23 cellular contexts compared by ENCODE assay signal in the genomic region with DNA sequence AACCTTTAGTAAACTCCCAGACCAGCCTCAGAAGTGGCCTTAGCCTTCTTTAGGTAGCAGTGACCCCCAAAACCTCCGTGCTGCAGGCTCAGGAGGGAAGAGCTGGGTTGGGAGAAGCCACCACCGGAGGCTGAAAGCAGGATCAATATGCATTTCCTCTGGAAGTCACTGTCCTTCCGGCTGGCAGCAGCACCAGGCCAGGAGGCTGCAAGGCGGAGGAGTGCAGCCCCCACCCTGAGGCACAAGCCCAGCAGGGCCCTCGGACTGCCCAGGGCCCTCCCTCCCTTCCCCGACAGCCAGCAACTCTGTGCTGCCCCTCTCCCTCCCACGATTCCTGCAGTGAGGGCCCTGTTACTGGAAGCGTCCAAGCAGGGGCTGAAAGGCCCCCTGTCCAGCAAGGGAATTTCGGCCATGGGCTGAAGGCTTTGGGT. TPM values are rescaled to one million over a fixed set of nuclear protein-coding genes. Genes with fewer than 3 reads are reported as not detected.
DNase-seq lines count a peak whose midpoint lies in the region; ATAC-seq and TF ChIP-seq lines count a peak whose summit lies in the region.
"Had no signal": no experiment of that assay in that cellular context is flagged by ENCODE, and none has a peak within 500 bp of the region (broad histone marks: within the 10 kb centered on the region; RNA-seq: fewer than 3 reads in every experiment).

No MANE protein-coding gene starts in this region.

- no peak for ATAC-seq in IMR-90 (ENCODE audit: low read depth)
- no peak for ATAC-seq in GM18502 (IDR thresholded peaks at IDR 0.05; ENCODE audit: poor library complexity, unreplicated experiment)
- no peak for ATAC-seq in stimulated activated naive CD8-positive, alpha-beta T cell treated with anti-CD3 and anti-CD28 coated beads, Interleukin-15, amount 100 ng/mL, for 72 hours
- ATAC-seq: pancreas had no signal

- H3K9ac ChIP-seq in IMR-90 (ENCODE audit: low read depth, low read length) (no peak overlapping the region), iPS-20b (ENCODE audit: low read depth, low read length) (peak overlapping the region; percentile 61; the same call in 1 of the 2 replicates)

- H3K36me3 Mint-ChIP-seq in CD14-positive monocyte: peaks cover 37 to 47% of the 10 kb centered on the region in 2 donors

- no peak for TF ChIP-seq CTCF in CD14-positive monocyte (IDR thresholded peaks at IDR 0.05)
- TF ChIP-seq CTCF in IMR-90 (conservative IDR thresholded peaks at IDR 0.05; ENCODE audit: low read depth, low read length): no peak

- H2BK20ac ChIP-seq in IMR-90 (ENCODE audit: low read depth, low read length): no peak overlapping the region

- TF ChIP-seq POLR2A in IMR-90 (IDR thresholded peaks at IDR 0.05; ENCODE audit: low read depth, low read length): no peak

- no peak overlapping the region for H2BK120ac ChIP-seq in IMR-90 (ENCODE audit: low read depth, low read length)

- H3K9me3 Mint-ChIP-seq in CD14-positive monocyte: no peaks in the 10 kb centered on the region
- H3K9me3 Mint-ChIP-seq in stimulated activated naive CD8-positive, alpha-beta T cell treated with anti-CD3 and anti-CD28 coated beads, Interleukin-15, amount 100 ng/mL, for 72 hours: no peaks in the 10 kb centered on the region

- peak overlapping the region; percentile 32 for H2AFZ ChIP-seq in IMR-90 (replicated peaks; ENCODE audit: low read length, poor library complexity)

- in situ Hi-C loops in IMR-90 (cut with MboI; ENCODE audit: low sequenced_read_pairs): no loop called here

- H3K18ac ChIP-seq in IMR-90 (ENCODE audit: low read depth, low read length): no peak overlapping the region

- no peak overlapping the region for H2AK9ac ChIP-seq in IMR-90 (replicated peaks; ENCODE audit: low read depth, low read length, poor library complexity)

- H4K8ac ChIP-seq in IMR-90 (ENCODE audit: low read depth in 2 of 2, low read length in 2 of 2): no peak overlapping the region

- H4K5ac ChIP-seq in IMR-90 (ENCODE audit: low read depth, low read length): no peak overlapping the region

- H3K27me3 ChIP-seq in IMR-90 (ENCODE audit: control insufficient read depth, insufficient read depth, low read length) (peaks cover 54% of the 10 kb centered on the region), iPS-20b (ENCODE audit: insufficient read depth, low read length) (peaks cover 26% of the 10 kb centered on the region)
- H3K27me3 ChIP-seq: pancreas had no signal

- H3K4me1 ChIP-seq in IMR-90 (ENCODE audit: control insufficient read depth, insufficient read depth, low read length): no peaks in the 10 kb centered on the region
- peaks cover 24% of the 10 kb centered on the region for H3K4me1 ChIP-seq in iPS-20b (ENCODE audit: insufficient read depth, low read length)
- H3K4me1 ChIP-seq: pancreas had no signal

- H3K27ac ChIP-seq in IMR-90 (ENCODE audit: insufficient read depth, low read length): no peak overlapping the region
- peak overlapping the region; percentile 73 for H3K27ac ChIP-seq in iPS-20b (ENCODE audit: low read length)
- H3K27ac ChIP-seq: esophagus muscularis mucosa, pancreas, WERI-Rb-1 had no signal

- H3K9me1 ChIP-seq in IMR-90 (ENCODE audit: insufficient read depth, low read length): no peaks in the 10 kb centered on the region

- H3K36me3 ChIP-seq in IMR-90 (ENCODE audit: control insufficient read depth, insufficient read depth, low read length): no peaks in the 10 kb centered on the region
- no peaks in the 10 kb centered on the region for H3K36me3 ChIP-seq in iPS-20b (ENCODE audit: insufficient read depth, low read depth, low read length)
- H3K36me3 ChIP-seq: pancreas, WERI-Rb-1 had no signal

- H3K27ac Mint-ChIP-seq in CD14-positive monocyte: no peak overlapping the region
- H3K27ac Mint-ChIP-seq in stimulated activated naive CD8-positive, alpha-beta T cell treated with anti-CD3 and anti-CD28 coated beads, Interleukin-15, amount 100 ng/mL, for 72 hours: no peak overlapping the region

- BruUV-seq in IMR-90 (replicated peaks; lab: Mats Ljungman, UMichigan): no TSS peak

- dilution Hi-C loops in IMR-90 (cut with HindIII; ENCODE audit: low sequenced_read_pairs, unreplicated experiment): no loop called here

- H3K14ac ChIP-seq in IMR-90 (replicated peaks; ENCODE audit: low read depth, low read length): no peak overlapping the region

- H4K91ac ChIP-seq in IMR-90 (ENCODE audit: insufficient read depth, low read depth, low read length): no peak overlapping the region

- no peak overlapping the region for H3K23ac ChIP-seq in IMR-90 (ENCODE audit: low read depth, low read length)

- no peak overlapping the region for H3K56ac ChIP-seq in IMR-90 (ENCODE audit: extremely low read depth, insufficient read depth, low read length)

- H3K9me3 ChIP-seq in IMR-90 (ENCODE audit: control insufficient read depth, insufficient read depth, low read length) (no peaks in the 10 kb centered on the region), iPS-20b (ENCODE audit: insufficient read depth, low read depth, low read length) (no peaks in the 10 kb centered on the region)
- H3K9me3 ChIP-seq: esophagus muscularis mucosa, pancreas had no signal

- TF ChIP-seq RAD21 in IMR-90 (IDR thresholded peaks at IDR 0.05; ENCODE audit: low read length): no peak

- no peak overlapping the region for H2BK15ac ChIP-seq in IMR-90 (ENCODE audit: low read depth, low read length)

- H3K4me3 ChIP-seq in IMR-90 (ENCODE audit: insufficient read depth, low read depth, low read length) (no peak overlapping the region), iPS-20b (ENCODE audit: low read length) (no peak overlapping the region; the same call in 1 of the 2 replicates)
- H3K4me3 ChIP-seq: esophagus muscularis mucosa, pancreas had no signal

- intact Hi-C loops in CD14-positive monocyte (cut with micrococcal nuclease): no loop called here
- intact Hi-C loops in IMR-90 (cut with micrococcal nuclease): no loop called here

- H3K4me2 ChIP-seq in IMR-90 (ENCODE audit: low read depth, low read length): no peak overlapping the region

- peaks cover 24% of the 10 kb centered on the region for H3K4me1 Mint-ChIP-seq in CD14-positive monocyte
- H3K4me1 Mint-ChIP-seq in stimulated activated naive CD8-positive, alpha-beta T cell treated with anti-CD3 and anti-CD28 coated beads, Interleukin-15, amount 100 ng/mL, for 72 hours: peaks cover 30% of the 10 kb centered on the region

- H4K20me1 ChIP-seq in IMR-90 (ENCODE audit: insufficient read depth, low read length): no peaks in the 10 kb centered on the region

- no CpG with 5 or more reads among the region's 9 CpGs for WGBS in IMR-90 (ENCODE audit: extremely low coverage in 2 of 2, insufficient read length in 1 of 2), 2 experiments

- CTCF ChIA-PET in IMR-90 (lab: Yijun Ruan, JAX): no interaction called here

- H3K79me1 ChIP-seq in IMR-90 (ENCODE audit: low read depth in 1 of 2, low read length in 2 of 2): no peaks in the 10 kb centered on the region

- no peak overlapping the region for H2AK5ac ChIP-seq in IMR-90 (ENCODE audit: low read depth, low read length)

- no peak overlapping the region for H2BK5ac ChIP-seq in IMR-90 (ENCODE audit: low read depth, low read length, poor library complexity, severe bottlenecking)

- POLR2A ChIA-PET in IMR-90 (lab: Charles Lee; ENCODE audit: unreplicated experiment): no interaction called here

- DNase-seq in CD14-positive monocyte (ENCODE audit: low spot score) (peak; percentile 43), IMR-90 (no peak), retina (peak; percentile 64), DMS114 treated with DMSO at 0.1 percent for 48 hours (lab: John Stamatoyannopoulos, UW; ENCODE audit: unreplicated experiment) (no peak)
- no peak for DNase-seq in stimulated activated naive CD8-positive, alpha-beta T cell treated with anti-CD3 and anti-CD28 coated beads, Interleukin-15, amount 100 ng/mL, for 72 hours
- DNase-seq: activated CD4-positive, alpha-beta T cell treated with anti-CD3 and anti-CD28 coated beads, Interleukin-2, amount 50 U/mL, for 4 hours; activated effector memory CD4-positive, alpha-beta T cell treated with Interleukin-2 at 50 U/mL for 16 hours; CD8-positive, alpha-beta memory T cell; DMS53; effector memory CD4-positive, alpha-beta T cell; hypothalamus; kidney glomerular epithelial cell; NCI-H1092 treated with DMSO at 0.1 percent for 48 hours; NCI-H2081; NCI-H446; NK-92 treated with Interleukin-12 subunit alpha and Interleukin-12 subunit beta, amount 100 ng/mL, for 24 hours; pancreas; T-helper 2 cell; WERI-Rb-1 had no signal

- H3K27me3 Mint-ChIP-seq in CD14-positive monocyte (ENCODE audit: low read depth in 3 of 3): peaks cover 13 to 16% (median 15%) of the 10 kb centered on the region in 3 donors
- H3K27me3 Mint-ChIP-seq in stimulated activated naive CD8-positive, alpha-beta T cell treated with anti-CD3 and anti-CD28 coated beads, Interleukin-15, amount 100 ng/mL, for 72 hours: peaks cover 16% of the 10 kb centered on the region

- H3K4ac ChIP-seq in IMR-90 (ENCODE audit: low read depth, low read length): no peak overlapping the region

- H3K4me3 Mint-ChIP-seq in CD14-positive monocyte: no peak overlapping the region
- no peak overlapping the region for H3K4me3 Mint-ChIP-seq in stimulated activated naive CD8-positive, alpha-beta T cell treated with anti-CD3 and anti-CD28 coated beads, Interleukin-15, amount 100 ng/mL, for 72 hours
- H3K4me3 Mint-ChIP-seq: CD8-positive, alpha-beta memory T cell had no signal

TF ChIP-seq in IMR-90, 13 proteins besides CTCF, POLR2A, EP300 and RAD21 (continues in another document):
- TF ChIP-seq NFE2L2 (IDR thresholded peaks at IDR 0.05; ENCODE audit: low read depth, low read length): no peak
- TF ChIP-seq CHD1 (IDR thresholded peaks at IDR 0.05; ENCODE audit: low read depth, low read length): no peak

RNA-seq across cellular contexts. Expression of gene NRXN2, which starts 3.2 kb away (rescaled TPM):
- polyA plus RNA-seq in CD14-positive monocyte: not detected
- total RNA-seq in IMR-90 (2012; rRNA removed): 0.18 and 0.28 TPM in 2 replicates
- polyA plus RNA-seq in IMR-90 (2012; rRNA removed): 0.13 and 0.22 TPM in 2 replicates
- 0.17 and 0.21 TPM in 2 replicates for polyA plus RNA-seq in IMR-90 (2012; cell fraction: cytosol; rRNA removed)
- polyA plus RNA-seq in IMR-90 (2012; cell fraction: nucleus; rRNA removed; ENCODE audit: low replicate concordance): 0.39 and 0.55 TPM in 2 replicates
- polyA plus RNA-seq: CD8-positive, alpha-beta memory T cell had no signal

RNA-seq across cellular contexts. Expression of gene RASGRP2, which starts 17.7 kb away (rescaled TPM):
- polyA plus RNA-seq in CD14-positive monocyte: 10 to 100 TPM; 67.6 to 68.8 TPM
- total RNA-seq in IMR-90 (2012; rRNA removed): not detected in 2 replicates
- 0.82 and 1.2 TPM in 2 replicates for polyA plus RNA-seq in IMR-90 (2012; rRNA removed)
- polyA plus RNA-seq in IMR-90 (2012; cell fraction: cytosol; rRNA removed): 0.93 TPM in 1 of 2 replicates, not detected in the other
- polyA plus RNA-seq in IMR-90 (2012; cell fraction: nucleus; rRNA removed; ENCODE audit: low replicate concordance): 1.2 and 1.9 TPM in 2 replicates
- total RNA-seq: SK-MEL-5 had no signal

RNA-seq across cellular contexts. Expression of gene PYGM, which starts 33.5 kb away (rescaled TPM):
- under 1 TPM in 1 of 2 donors, not detected in 1; 0.05 TPM for polyA plus RNA-seq in CD14-positive monocyte
- under 0.01 and 0.18 TPM in 2 replicates for total RNA-seq in IMR-90 (2012; rRNA removed)
- 0.21 and 0.46 TPM in 2 replicates for polyA plus RNA-seq in IMR-90 (2012; rRNA removed)
- 0.08 and 0.31 TPM in 2 replicates for polyA plus RNA-seq in IMR-90 (2012; cell fraction: cytosol; rRNA removed)
- 0.58 and 0.64 TPM in 2 replicates for polyA plus RNA-seq in IMR-90 (2012; cell fraction: nucleus; rRNA removed; ENCODE audit: low replicate concordance)

RNA-seq across cellular contexts. Expression of gene SF1, which starts 52.1 kb away (rescaled TPM):
- polyA plus RNA-seq in CD14-positive monocyte: 10 to 100 TPM; 31.6 to 47.7 TPM
- total RNA-seq in IMR-90 (2012; rRNA removed): 56.8 and 76.1 TPM in 2 replicates
- polyA plus RNA-seq in IMR-90 (2012; rRNA removed): 75.0 and 88.0 TPM in 2 replicates
- 103 and 112 TPM in 2 replicates for polyA plus RNA-seq in IMR-90 (2012; cell fraction: cytosol; rRNA removed)
- polyA plus RNA-seq in IMR-90 (2012; cell fraction: nucleus; rRNA removed; ENCODE audit: low replicate concordance): 263 and 388 TPM in 2 replicates

Comparison
In these comparisons a context has a peak if more than half of its experiments do, and no peak if none do; other contexts are left out.
1. DNase-seq: peak in CD14-positive monocyte (single experiment) and retina (single experiment); none in IMR-90 (single experiment), stimulated activated naive CD8-positive, alpha-beta T cell treated with anti-CD3 and anti-CD28 coated beads, Interleukin-15, amount 100 ng/mL, for 72 hours (0 of 2) and DMS114 treated with DMSO at 0.1 percent for 48 hours (single experiment).
2. RNA of gene RASGRP2, which starts 17.7 kb away (polyA plus RNA-seq): 67.6 to 68.8 TPM in CD14-positive monocyte; 0.82 to 1.9 TPM in IMR-90; every median in the first group is over 10 times any median in the second.